ENCODE assay signal across 1 cellular context in the genomic region with DNA sequence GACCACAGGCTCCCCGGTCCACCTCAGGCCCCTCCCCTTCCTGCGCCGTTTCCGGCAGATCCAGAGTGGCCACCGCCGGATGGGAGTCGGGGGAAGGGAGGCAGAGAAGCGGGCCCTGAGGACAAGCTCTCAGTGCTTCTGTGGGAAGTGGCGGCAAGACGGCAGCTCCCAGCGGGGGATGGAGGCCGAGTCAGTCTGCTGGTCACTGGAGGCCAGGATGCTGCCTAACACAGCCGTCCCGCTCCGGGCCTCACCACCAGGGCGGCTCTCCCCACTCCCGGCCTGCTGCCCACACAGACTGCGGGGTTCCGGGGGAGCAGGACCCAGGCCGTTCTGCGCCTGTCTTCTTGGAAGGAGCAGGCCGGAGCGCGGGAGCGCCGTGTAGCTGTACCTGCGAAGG.
TF ChIP-seq lines count a peak whose summit lies in the region.

No MANE protein-coding gene starts in this region.

TF ChIP-seq in K562, 482 proteins besides CTCF, POLR2A, EP300 and RAD21:
- TF ChIP-seq, protein P1, sequence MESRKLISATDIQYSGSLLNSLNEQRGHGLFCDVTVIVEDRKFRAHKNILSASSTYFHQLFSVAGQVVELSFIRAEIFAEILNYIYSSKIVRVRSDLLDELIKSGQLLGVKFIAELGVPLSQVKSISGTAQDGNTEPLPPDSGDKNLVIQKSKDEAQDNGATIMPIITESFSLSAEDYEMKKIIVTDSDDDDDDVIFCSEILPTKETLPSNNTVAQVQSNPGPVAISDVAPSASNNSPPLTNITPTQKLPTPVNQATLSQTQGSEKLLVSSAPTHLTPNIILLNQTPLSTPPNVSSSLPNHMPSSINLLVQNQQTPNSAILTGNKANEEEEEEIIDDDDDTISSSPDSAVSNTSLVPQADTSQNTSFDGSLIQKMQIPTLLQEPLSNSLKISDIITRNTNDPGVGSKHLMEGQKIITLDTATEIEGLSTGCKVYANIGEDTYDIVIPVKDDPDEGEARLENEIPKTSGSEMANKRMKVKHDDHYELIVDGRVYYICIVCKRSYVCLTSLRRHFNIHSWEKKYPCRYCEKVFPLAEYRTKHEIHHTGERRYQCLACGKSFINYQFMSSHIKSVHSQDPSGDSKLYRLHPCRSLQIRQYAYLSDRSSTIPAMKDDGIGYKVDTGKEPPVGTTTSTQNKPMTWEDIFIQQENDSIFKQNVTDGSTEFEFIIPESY (CRISPR knock-in tag; IDR thresholded peaks at IDR 0.05) = 0 out of 2 replicates have a peak, but pooled peaks have one; percentile 26
- TF ChIP-seq CAMTA2 (CRISPR knock-in tag; conservative IDR thresholded peaks at IDR 0.05) = no peak
TF ChIP-seq in K562: peak in this region for 1.
